8 cellular contexts compared by ENCODE assay signal in genomic region chr3:16060358-16060852, GRCh38.
DNase-seq lines count a peak whose midpoint lies in the region; ATAC-seq and TF ChIP-seq lines count a peak whose summit lies in the region.

No MANE protein-coding gene starts in this region.

- TF ChIP-seq CTCF in AG09309 (IDR thresholded peaks at IDR 0.05; ENCODE audit: control insufficient read depth, insufficient read depth, low read depth, low read length, missing control alignments) (peak; percentile 48), fibroblast of mammary gland (conservative IDR thresholded peaks at IDR 0.05; ENCODE audit: control insufficient read depth, insufficient read depth, low read depth, low read length) (peak; percentile 4)

- ATAC-seq in GM18519 (IDR thresholded peaks at IDR 0.05; ENCODE audit: low FRiP score, unreplicated experiment): no peak

- H3K4me3 ChIP-seq in AG09309 (ENCODE audit: control insufficient read depth, low read depth, low read length) (no peak overlapping the region), fibroblast of mammary gland (ENCODE audit: control insufficient read depth, low read depth, low read length) (no peak overlapping the region)

- DNase-seq in AG09309 (ENCODE audit: low read depth) (peak; percentile 99), RKO (ENCODE audit: low spot score) (peak; percentile 91), fibroblast of mammary gland (ENCODE audit: low read depth) (peak; percentile 100), non-pigmented ciliary epithelial cell (ENCODE audit: low read depth) (peak; percentile 100), cerebellar cortex (ENCODE audit: low spot score) (no peak), SK-N-DZ (ENCODE audit: low spot score) (no peak)
- no peak for DNase-seq in activated naive CD4-positive, alpha-beta T cell (lab: John Stamatoyannopoulos, UW)

Comparison
In these comparisons a context has a peak if more than half of its experiments do, and no peak if none do; other contexts are left out.
1. DNase-seq: peak in AG09309 (single experiment), RKO (single experiment), fibroblast of mammary gland (single experiment) and non-pigmented ciliary epithelial cell (single experiment); none in activated naive CD4-positive, alpha-beta T cell (0 of 4), cerebellar cortex (single experiment) and SK-N-DZ (single experiment).